In genomic region chr1:207346562-207346912, GRCh38 we compare ENCODE assay signal across 19 cellular contexts. TPM values are rescaled to one million over a fixed set of nuclear protein-coding genes. Genes with fewer than 3 reads are reported as not detected.
DNase-seq lines count a peak whose midpoint lies in the region; ATAC-seq and TF ChIP-seq lines count a peak whose summit lies in the region.
"Had no signal": no experiment of that assay in that cellular context is flagged by ENCODE, and none has a peak within 500 bp of the region (broad histone marks: within the 10 kb centered on the region; RNA-seq: fewer than 3 reads in every experiment).

No MANE protein-coding gene starts in this region.

- H2BK15ac ChIP-seq in IMR-90 (ENCODE audit: low read depth, low read length) = no peak overlapping the region

- no peaks in the 10 kb centered on the region for H3K27me3 Mint-ChIP-seq in activated CD4-positive, alpha-beta T cell treated with anti-CD3 and anti-CD28 coated beads for 36 hours

- H3K4ac ChIP-seq in IMR-90 (ENCODE audit: low read depth, low read length) = no peak overlapping the region

- H3K4me3 Mint-ChIP-seq in activated CD4-positive, alpha-beta T cell treated with anti-CD3 and anti-CD28 coated beads for 36 hours = no peak overlapping the region

- H3K23ac ChIP-seq in IMR-90 (ENCODE audit: low read depth, low read length) = no peak overlapping the region

- H3K79me1 ChIP-seq in IMR-90 (ENCODE audit: low read depth in 1 of 2, low read length in 2 of 2) = peaks cover 0 to 7% of the 10 kb centered on the region in 2 experiments; a peak in 1 of 4 replicates

- H3K18ac ChIP-seq in IMR-90 (ENCODE audit: low read depth, low read length) = no peak overlapping the region

- H3K27ac ChIP-seq in IMR-90 (ENCODE audit: insufficient read depth, low read length) (no peak overlapping the region), ascending aorta (peak overlapping the region; percentile 12 to 38)
- H3K27ac ChIP-seq: C4-2B, coronary artery, epithelial cell of prostate, SK-N-MC, tibial nerve had no signal

- POLR2A ChIA-PET in IMR-90 (lab: Charles Lee; ENCODE audit: unreplicated experiment) = no interaction called here
- POLR2A ChIA-PET in activated CD4-positive, alpha-beta T cell treated with anti-CD3 and anti-CD28 coated beads for 36 hours (lab: Charles Lee) = no interaction called here

- H3K27me3 ChIP-seq in IMR-90 (ENCODE audit: control insufficient read depth, insufficient read depth, low read length) (no peaks in the 10 kb centered on the region), ascending aorta (no peaks in the 10 kb centered on the region)
- H3K27me3 ChIP-seq: tibial nerve had no signal

- no peaks in the 10 kb centered on the region for H4K20me1 ChIP-seq in IMR-90 (ENCODE audit: insufficient read depth, low read length)

- TF ChIP-seq CTCF in IMR-90 (conservative IDR thresholded peaks at IDR 0.05; ENCODE audit: low read depth, low read length) (no peak), ascending aorta (IDR thresholded peaks at IDR 0.05) (no peak)

- intact Hi-C loops in IMR-90 (cut with micrococcal nuclease) = no loop called here
- intact Hi-C loops in ascending aorta (cut with DNase I) = no loop called here
- intact Hi-C loops in sciatic nerve (cut with DNase I) = loop anchor here (5.0 kb wide), 1 partner anchor 1324 kb away; the partner anchor contains the start of gene CTSE
- intact Hi-C loops in activated CD4-positive, alpha-beta T cell treated with anti-CD3 and anti-CD28 coated beads for 36 hours (cut with DNase I, micrococcal nuclease) = no loop called here

- peaks cover 72% of the 10 kb centered on the region for H3K4me1 Mint-ChIP-seq in activated CD4-positive, alpha-beta T cell treated with anti-CD3 and anti-CD28 coated beads for 36 hours

- no peak overlapping the region for H2BK5ac ChIP-seq in IMR-90 (ENCODE audit: low read depth, low read length, poor library complexity, severe bottlenecking)

- H2BK20ac ChIP-seq in IMR-90 (ENCODE audit: low read depth, low read length) = no peak overlapping the region

- TF ChIP-seq POLR2A in IMR-90 (IDR thresholded peaks at IDR 0.05; ENCODE audit: low read depth, low read length) = no peak

- H3K14ac ChIP-seq in IMR-90 (replicated peaks; ENCODE audit: low read depth, low read length) = no peak overlapping the region

- H3K9me3 Mint-ChIP-seq in activated CD4-positive, alpha-beta T cell treated with anti-CD3 and anti-CD28 coated beads for 36 hours (ENCODE audit: low read depth) = peaks cover 4% of the 10 kb centered on the region

- in situ Hi-C loops in IMR-90 (cut with MboI; ENCODE audit: low sequenced_read_pairs) = no loop called here

- WGBS in IMR-90 (ENCODE audit: extremely low coverage in 2 of 2, insufficient read length in 1 of 2), 2 experiments = 86% methylated on average over 2 of the region's 3 CpGs; no CpG with 5 or more reads in 1 of the 2 experiments

- dilution Hi-C loops in IMR-90 (cut with HindIII; ENCODE audit: low sequenced_read_pairs, unreplicated experiment) = no loop called here

- H3K9ac ChIP-seq in IMR-90 (ENCODE audit: low read depth, low read length) = no peak overlapping the region

- TF ChIP-seq RAD21 in IMR-90 (IDR thresholded peaks at IDR 0.05; ENCODE audit: low read length) = no peak

- no peak overlapping the region for H4K91ac ChIP-seq in IMR-90 (ENCODE audit: insufficient read depth, low read depth, low read length)

- no peak overlapping the region for H3K56ac ChIP-seq in IMR-90 (ENCODE audit: extremely low read depth, insufficient read depth, low read length)

- H3K9me3 ChIP-seq in IMR-90 (ENCODE audit: control insufficient read depth, insufficient read depth, low read length) (no peaks in the 10 kb centered on the region), ascending aorta (peaks cover 0 to 8% of the 10 kb centered on the region in 2 donors)

- H3K36me3 ChIP-seq in IMR-90 (ENCODE audit: control insufficient read depth, insufficient read depth, low read length) (peaks cover 2% of the 10 kb centered on the region; the same call in 1 of the 2 replicates), ascending aorta (peaks cover 6 to 36% of the 10 kb centered on the region in 2 donors)

- H3K4me1 ChIP-seq in IMR-90 (ENCODE audit: control insufficient read depth, insufficient read depth, low read length) (no peaks in the 10 kb centered on the region), ascending aorta (no peaks in the 10 kb centered on the region)

- no peak overlapping the region for H3K27ac Mint-ChIP-seq in activated CD4-positive, alpha-beta T cell treated with anti-CD3 and anti-CD28 coated beads for 36 hours

- CTCF ChIA-PET in IMR-90 (lab: Yijun Ruan, JAX) = no interaction called here
- CTCF ChIA-PET in activated CD4-positive, alpha-beta T cell treated with anti-CD3 and anti-CD28 coated beads for 36 hours (lab: Charles Lee) = no interaction called here

- H2AFZ ChIP-seq in IMR-90 (replicated peaks; ENCODE audit: low read length, poor library complexity) = no peak overlapping the region

- peak overlapping the region; percentile 21 for H2AK9ac ChIP-seq in IMR-90 (replicated peaks; ENCODE audit: low read depth, low read length, poor library complexity)

- H3K9me1 ChIP-seq in IMR-90 (ENCODE audit: insufficient read depth, low read length) = no peaks in the 10 kb centered on the region; the same call in 1 of the 2 replicates

- no peak overlapping the region for H4K5ac ChIP-seq in IMR-90 (ENCODE audit: low read depth, low read length)

- no peak overlapping the region for H2BK120ac ChIP-seq in IMR-90 (ENCODE audit: low read depth, low read length)

- BruUV-seq in IMR-90 (replicated peaks; lab: Mats Ljungman, UMichigan) = no TSS peak

- H3K4me2 ChIP-seq in IMR-90 (ENCODE audit: low read depth, low read length) = no peak overlapping the region

- DNase-seq in IMR-90 (no peak), ascending aorta (ENCODE audit: low spot score in 2 of 2) (no peak), islet precursor cell (peak; percentile 74), sciatic nerve (ENCODE audit: low spot score) (no peak), SKM-1 (lab: John Stamatoyannopoulos, UW; ENCODE audit: unreplicated experiment) (no peak), SK-N-DZ (ENCODE audit: low spot score) (no peak)
- no peak for DNase-seq in activated CD4-positive, alpha-beta T cell treated with anti-CD3 and anti-CD28 coated beads for 36 hours
- DNase-seq: DMS79 treated with DMSO at 0.1 percent for 48 hours, MM.1S, NCI-H2081, NCI-H524, nucleus accumbens had no signal

- ATAC-seq in IMR-90 (ENCODE audit: low read depth) = peak; percentile 37
- ATAC-seq in sciatic nerve = peak; percentile 36
- no peak for ATAC-seq in activated CD4-positive, alpha-beta T cell treated with anti-CD3 and anti-CD28 coated beads for 36 hours
- no peak for ATAC-seq in HG02763 (IDR thresholded peaks at IDR 0.05; ENCODE audit: unreplicated experiment)

- no peak overlapping the region for H4K8ac ChIP-seq in IMR-90 (ENCODE audit: low read depth in 2 of 2, low read length in 2 of 2)

- no peak overlapping the region for H3K4me3 ChIP-seq in IMR-90 (ENCODE audit: insufficient read depth, low read depth, low read length)
- H3K4me3 ChIP-seq in ascending aorta = no peak overlapping the region
- H3K4me3 ChIP-seq: coronary artery, SK-N-MC, skin epidermis, tibial nerve had no signal

- no peak overlapping the region for H2AK5ac ChIP-seq in IMR-90 (ENCODE audit: low read depth, low read length)

- peaks cover 93% of the 10 kb centered on the region for H3K36me3 Mint-ChIP-seq in activated CD4-positive, alpha-beta T cell treated with anti-CD3 and anti-CD28 coated beads for 36 hours (ENCODE audit: low read depth)

TF ChIP-seq in IMR-90, 13 proteins besides CTCF, POLR2A, EP300 and RAD21:
- TF ChIP-seq RFX5 (IDR thresholded peaks at IDR 0.05; ENCODE audit: low read depth, low read length) (no peak), CHD1 (IDR thresholded peaks at IDR 0.05; ENCODE audit: low read depth, low read length) (no peak), MXI1 (IDR thresholded peaks at IDR 0.05; ENCODE audit: borderline replicate concordance, low read depth, low read length) (no peak)
TF ChIP-seq in IMR-90: peak in this region for 0.

RNA-seq across cellular contexts. Expression of gene CD55, which starts 25.1 kb away (rescaled TPM):
- 6.6 and 9.7 TPM in 2 replicates for total RNA-seq in IMR-90 (2012; rRNA removed)
- 11.5 and 11.6 TPM in 2 replicates for polyA plus RNA-seq in IMR-90 (2012; rRNA removed)
- 5.7 and 11.0 TPM in 2 replicates for polyA plus RNA-seq in IMR-90 (2012; cell fraction: cytosol; rRNA removed)
- 1.7 and 7.2 TPM in 2 replicates for polyA plus RNA-seq in IMR-90 (2012; cell fraction: nucleus; rRNA removed; ENCODE audit: low replicate concordance)
- 73.1 TPM for total RNA-seq in ascending aorta
- 152 TPM for total RNA-seq in sciatic nerve
- 10 to 100 TPM; 56.8 to 92.7 TPM for total RNA-seq in activated CD4-positive, alpha-beta T cell treated with anti-CD3 and anti-CD28 coated beads for 36 hours
- 9.5 and 11.4 TPM in 2 replicates for polyA plus RNA-seq in SK-N-DZ (2014; cell fraction: cytosol; rRNA removed)
- polyA plus RNA-seq in SK-N-DZ (2014; cell fraction: nucleus; rRNA removed) = 5.6 and 5.9 TPM in 2 replicates

Comparison
In these comparisons a context has a peak if more than half of its experiments do, and no peak if none do; other contexts are left out.
1. ATAC-seq: peak in IMR-90 (single experiment) and sciatic nerve (single experiment); none in activated CD4-positive, alpha-beta T cell treated with anti-CD3 and anti-CD28 coated beads for 36 hours (single experiment) and HG02763 (single experiment).